ENCODE assay signal across 13 cellular contexts in genomic region chr12:19461986-19462385, GRCh38. TPM values are rescaled to one million over a fixed set of nuclear protein-coding genes. Genes with fewer than 3 reads are reported as not detected.
A peak's percentile ranks its signal among the peaks of the same experiment; 100 is the strongest.
DNase-seq lines count a peak whose midpoint lies in the region; ATAC-seq, FAIRE-seq and TF ChIP-seq lines count a peak whose summit lies in the region.
"Had no signal": no experiment of that assay in that cellular context is flagged by ENCODE, and none has a peak within 500 bp of the region (broad histone marks: within the 10 kb centered on the region; RNA-seq: fewer than 3 reads in every experiment).

No MANE protein-coding gene starts in this region.

- H4K20me1 ChIP-seq in SK-N-SH (ENCODE audit: insufficient read depth): peaks cover 67% of the 10 kb centered on the region

- 28% methylated on average over 1 of the region's 1 CpG for WGBS in SK-N-SH (ENCODE audit: low lambda C conversion rate)
- 14 to 23% methylated on average over 1 of the region's 1 CpG for WGBS in pancreas, 2 donors

- TF ChIP-seq RAD21 in SK-N-SH (IDR thresholded peaks at IDR 0.05; ENCODE audit: low read length): no peak

- peak; percentile 22 for DNase-seq in SK-N-SH
- DNase-seq in COLO829 (ENCODE audit: low spot score): peak; percentile 65
- peak; percentile 58 for DNase-seq in activated CD8-positive, alpha-beta T cell treated with anti-CD3 and anti-CD28 coated beads for 36 hours
- DNase-seq in memory B cell (ENCODE audit: low spot score in 2 of 2): no peak
- DNase-seq in pancreas: no peak
- DNase-seq in Caco-2: no peak
- DNase-seq in A673 (ENCODE audit: low spot score): no peak
- DNase-seq: DMS153, left ventricle myocardium superior, PC-3 had no signal

- H3K27me3 Mint-ChIP-seq in activated CD8-positive, alpha-beta T cell treated with anti-CD3 and anti-CD28 coated beads for 36 hours: no peaks in the 10 kb centered on the region
- no peaks in the 10 kb centered on the region for H3K27me3 Mint-ChIP-seq in memory B cell
- no peaks in the 10 kb centered on the region for H3K27me3 Mint-ChIP-seq in Caco-2 (ENCODE audit: insufficient read depth, unreplicated experiment)

- POLR2A ChIA-PET in SK-N-SH (lab: Yijun Ruan, JAX) (no interaction called here), Caco-2 (lab: Charles Lee) (no interaction called here), A673 (lab: Charles Lee; ENCODE audit: low non-redundant PET) (no interaction called here)
- POLR2A ChIA-PET in activated CD8-positive, alpha-beta T cell treated with anti-CD3 and anti-CD28 coated beads for 36 hours (lab: Charles Lee): no interaction called here

- H3K9me3 Mint-ChIP-seq in activated CD8-positive, alpha-beta T cell treated with anti-CD3 and anti-CD28 coated beads for 36 hours: no peaks in the 10 kb centered on the region
- no peaks in the 10 kb centered on the region for H3K9me3 Mint-ChIP-seq in memory B cell
- H3K9me3 Mint-ChIP-seq in Caco-2 (ENCODE audit: unreplicated experiment): no peaks in the 10 kb centered on the region

- H3K9me3 ChIP-seq in SK-N-SH (no peaks in the 10 kb centered on the region), pancreas (no peaks in the 10 kb centered on the region), Caco-2 (no peaks in the 10 kb centered on the region), A673 (ENCODE audit: low read depth, low read length, poor library complexity, severe bottlenecking) (no peaks in the 10 kb centered on the region)
- H3K9me3 ChIP-seq: BLaER1, thoracic aorta had no signal

- peaks cover 7 to 39% of the 10 kb centered on the region in 2 experiments for H3K36me3 ChIP-seq in SK-N-SH (replicated peaks in 1 of 2; ENCODE audit: control insufficient read depth in 1 of 2, insufficient read depth in 2 of 2, low read length in 1 of 2)
- peaks cover 0 to under 1% (median 0%) of the 10 kb centered on the region in 3 donors for H3K36me3 ChIP-seq in pancreas
- peaks cover 2% of the 10 kb centered on the region; the same call in 1 of the 2 replicates for H3K36me3 ChIP-seq in Caco-2 (ENCODE audit: control insufficient read depth, insufficient read depth, low read length)
- H3K36me3 ChIP-seq in A673 (ENCODE audit: insufficient read depth, low read length, poor library complexity, severe bottlenecking): peaks cover 18% of the 10 kb centered on the region
- H3K36me3 ChIP-seq: thoracic aorta had no signal

- TF ChIP-seq CTCF in SK-N-SH (IDR thresholded peaks at IDR 0.05): no peak
- TF ChIP-seq CTCF in activated CD8-positive, alpha-beta T cell treated with anti-CD3 and anti-CD28 coated beads for 36 hours (IDR thresholded peaks at IDR 0.05): no peak
- no peak for TF ChIP-seq CTCF in pancreas (IDR thresholded peaks at IDR 0.05)
- TF ChIP-seq CTCF in Caco-2 (IDR thresholded peaks at IDR 0.05; ENCODE audit: insufficient read depth in 1 of 2, low read depth in 1 of 2, low read length in 1 of 2, severe bottlenecking in 1 of 2, unreplicated experiment in 1 of 2): no peak
- TF ChIP-seq CTCF in A673 (conservative IDR thresholded peaks at IDR 0.05; ENCODE audit: low read depth, low read length): no peak

- H3K79me2 ChIP-seq in SK-N-SH (ENCODE audit: insufficient read depth): peaks cover 100% of the 10 kb centered on the region

- no peaks in the 10 kb centered on the region for H3K27me3 ChIP-seq in SK-N-SH (ENCODE audit: insufficient read depth)
- no peaks in the 10 kb centered on the region for H3K27me3 ChIP-seq in pancreas
- H3K27me3 ChIP-seq in Caco-2 (replicated peaks; ENCODE audit: control insufficient read depth, insufficient read depth, low read length): no peaks in the 10 kb centered on the region
- H3K27me3 ChIP-seq in A673 (replicated peaks; ENCODE audit: insufficient read depth, low read depth, low read length, poor library complexity): no peaks in the 10 kb centered on the region
- H3K27me3 ChIP-seq: BLaER1 had no signal

- intact Hi-C loops in activated CD8-positive, alpha-beta T cell treated with anti-CD3 and anti-CD28 coated beads for 36 hours (cut with micrococcal nuclease): no loop called here
- intact Hi-C loops in pancreas (cut with DNase I) (no loop called here), Caco-2 (cut with micrococcal nuclease; ENCODE audit: unreplicated experiment) (no loop called here), A673 (cut with micrococcal nuclease; ENCODE audit: unreplicated experiment) (no loop called here)

- ATAC-seq in SK-N-SH treated with all-trans-retinoic acid at 6 μM for 48 hours (no peak; the same call in 2 of the 3 replicates), memory B cell (ENCODE audit: low read depth) (no peak), pancreas (no peak)
- peak; percentile 79 for ATAC-seq in activated CD8-positive, alpha-beta T cell treated with anti-CD3 and anti-CD28 coated beads for 36 hours
- ATAC-seq: left ventricle myocardium superior, PC-3 had no signal

- H3K4me3 ChIP-seq in SK-N-SH (ENCODE audit: low read depth in 2 of 2, low read length in 1 of 2) (no peak overlapping the region), pancreas (no peak overlapping the region), Caco-2 (ENCODE audit: low read depth, low read length) (no peak overlapping the region), A673 (ENCODE audit: low read depth, low read length, poor library complexity, severe bottlenecking) (no peak overlapping the region)
- H3K4me3 ChIP-seq: BLaER1, thoracic aorta had no signal

- H3K4me1 ChIP-seq in SK-N-SH (ENCODE audit: control insufficient read depth in 1 of 2, insufficient read depth in 2 of 2, low read depth in 1 of 2, low read length in 1 of 2) (peaks cover 3 to 16% of the 10 kb centered on the region in 2 experiments), pancreas (peaks cover 0 to 9% (median 0%) of the 10 kb centered on the region in 3 donors), Caco-2 (no peaks in the 10 kb centered on the region), A673 (ENCODE audit: insufficient read depth, low read length, poor library complexity, severe bottlenecking) (peaks cover 22% of the 10 kb centered on the region)
- H3K4me1 ChIP-seq: BLaER1 had no signal

- H2AFZ ChIP-seq in SK-N-SH (ENCODE audit: low read depth): no peak overlapping the region

- H3K27ac ChIP-seq in SK-N-SH (ENCODE audit: low read depth in 2 of 2, low read length in 1 of 2) (no peak overlapping the region; a peak in 1 of 4 replicates), pancreas (no peak overlapping the region), A673 (ENCODE audit: low read depth, low read length, poor library complexity, severe bottlenecking) (no peak overlapping the region)
- H3K27ac ChIP-seq: BLaER1, thoracic aorta had no signal

- H3K4me2 ChIP-seq in SK-N-SH: no peak overlapping the region; the same call in 1 of the 2 replicates
- H3K4me2 ChIP-seq: BLaER1 had no signal

- no peaks in the 10 kb centered on the region for H3K9me2 ChIP-seq in SK-N-SH

- CTCF ChIA-PET in SK-N-SH (lab: Yijun Ruan, JAX): no interaction called here
- CTCF ChIA-PET in activated CD8-positive, alpha-beta T cell treated with anti-CD3 and anti-CD28 coated beads for 36 hours (lab: Charles Lee): no interaction called here
- CTCF ChIA-PET in Caco-2 (lab: Charles Lee): no interaction called here
- CTCF ChIA-PET in A673 (lab: Charles Lee): no interaction called here

- no peak overlapping the region for H3K9ac ChIP-seq in SK-N-SH
- H3K9ac ChIP-seq: BLaER1 had no signal

- H3F3A ChIP-seq in SK-N-SH (replicated peaks; ENCODE audit: insufficient read depth): peaks cover 4% of the 10 kb centered on the region

- peak overlapping the region; percentile 74 for H3K27ac Mint-ChIP-seq in activated CD8-positive, alpha-beta T cell treated with anti-CD3 and anti-CD28 coated beads for 36 hours
- H3K27ac Mint-ChIP-seq in memory B cell: peak overlapping the region; percentile 78
- H3K27ac Mint-ChIP-seq in Caco-2 (ENCODE audit: unreplicated experiment): no peak overlapping the region

- BruUV-seq in Caco-2 (replicated peaks; lab: Mats Ljungman, UMichigan) (no TSS peak), A673 (replicated peaks; lab: Mats Ljungman, UMichigan) (no TSS peak)

- H3K36me3 Mint-ChIP-seq in activated CD8-positive, alpha-beta T cell treated with anti-CD3 and anti-CD28 coated beads for 36 hours (ENCODE audit: low read depth): peaks cover 55% of the 10 kb centered on the region
- H3K36me3 Mint-ChIP-seq in memory B cell (peaks cover 15% of the 10 kb centered on the region), Caco-2 (ENCODE audit: insufficient read depth, unreplicated experiment) (peaks cover 47% of the 10 kb centered on the region)

- FAIRE-seq in pancreas (lab: Jason Lieb, UNC): no peak

- H3K4me3 Mint-ChIP-seq in activated CD8-positive, alpha-beta T cell treated with anti-CD3 and anti-CD28 coated beads for 36 hours: no peak overlapping the region
- H3K4me3 Mint-ChIP-seq in memory B cell (no peak overlapping the region), Caco-2 (ENCODE audit: unreplicated experiment) (no peak overlapping the region)

- peaks cover 57% of the 10 kb centered on the region for H3K4me1 Mint-ChIP-seq in activated CD8-positive, alpha-beta T cell treated with anti-CD3 and anti-CD28 coated beads for 36 hours (ENCODE audit: low read depth)
- H3K4me1 Mint-ChIP-seq in memory B cell (peaks cover 23% of the 10 kb centered on the region), Caco-2 (ENCODE audit: low read depth, unreplicated experiment) (no peaks in the 10 kb centered on the region)

- TF ChIP-seq EP300 in SK-N-SH (IDR thresholded peaks at IDR 0.05; ENCODE audit: borderline replicate concordance in 1 of 2, low read depth in 1 of 2, low read length in 1 of 2): no peak

TF ChIP-seq in SK-N-SH, 30 proteins besides CTCF, POLR2A, EP300 and RAD21 (continues in another document):
- TF ChIP-seq MEF2A (IDR thresholded peaks at IDR 0.05; ENCODE audit: borderline replicate concordance, low read depth) (no peak), RCOR1 (IDR thresholded peaks at IDR 0.05; ENCODE audit: low read length) (no peak), NRF1 (IDR thresholded peaks at IDR 0.05; ENCODE audit: low read depth, low read length) (no peak), JUND (IDR thresholded peaks at IDR 0.05) (no peak)

RNA-seq across cellular contexts. Expression of gene AEBP2, which starts 22.7 kb away (rescaled TPM):
- polyA plus RNA-seq in SK-N-SH (2012; rRNA removed): 10.4 and 17.2 TPM in 2 replicates
- polyA plus RNA-seq in SK-N-SH (2012; cell fraction: cytosol; rRNA removed): 21.0 and 23.2 TPM in 2 replicates
- 7.9 and 12.2 TPM in 2 replicates for polyA plus RNA-seq in SK-N-SH (2012; cell fraction: nucleus; rRNA removed)
- 10 to 100 TPM; 59.6 to 63.3 TPM for total RNA-seq in activated CD8-positive, alpha-beta T cell treated with anti-CD3 and anti-CD28 coated beads for 36 hours
- 10 to 100 TPM; 10.5 to 18.6 (median 14.9) TPM for total RNA-seq in pancreas
- 1 to 10 TPM; 9.0 to 9.2 TPM for polyA plus RNA-seq in pancreas
- 68.0 and 76.5 TPM in 2 replicates for total RNA-seq in Caco-2 (2022)
- 47.6 and 48.8 TPM in 2 replicates for total RNA-seq in A673 (2021)

Comparison
In these comparisons a context has a peak if more than half of its experiments do, and no peak if none do; other contexts are left out.
1. DNase-seq: peak in SK-N-SH (single experiment), COLO829 (single experiment) and activated CD8-positive, alpha-beta T cell treated with anti-CD3 and anti-CD28 coated beads for 36 hours (single experiment); none in memory B cell (0 of 2), pancreas (0 of 6), Caco-2 (0 of 2) and A673 (single experiment).